In the genomic region with DNA sequence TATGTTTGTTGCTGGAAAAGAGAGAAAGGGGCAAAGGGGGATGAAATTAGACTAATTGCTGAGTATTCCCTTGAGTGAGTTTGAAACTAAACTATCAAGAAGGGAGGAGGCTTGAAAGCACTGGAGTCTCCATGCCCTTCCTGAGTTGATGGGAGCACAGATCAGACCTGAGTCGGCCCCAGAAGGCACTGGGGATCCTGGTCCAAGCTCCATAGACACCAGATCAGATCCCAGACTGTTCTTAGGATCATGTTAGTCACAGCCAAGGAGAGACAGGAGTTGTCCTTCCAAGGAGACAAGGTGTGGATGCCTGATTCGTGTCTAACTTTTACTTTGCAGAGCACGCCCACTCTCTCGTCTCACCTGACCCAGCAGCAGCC, we compare ENCODE assay signal across 1 cellular context.
TF ChIP-seq lines count a peak whose summit lies in the region.

No MANE protein-coding gene starts in this region.

TF ChIP-seq in SK-N-SH treated with all-trans-retinoic acid at 6 μM for 48 hours, 23 proteins besides CTCF, POLR2A, EP300 and RAD21 (continued from another document):
- TF ChIP-seq, protein P1, sequence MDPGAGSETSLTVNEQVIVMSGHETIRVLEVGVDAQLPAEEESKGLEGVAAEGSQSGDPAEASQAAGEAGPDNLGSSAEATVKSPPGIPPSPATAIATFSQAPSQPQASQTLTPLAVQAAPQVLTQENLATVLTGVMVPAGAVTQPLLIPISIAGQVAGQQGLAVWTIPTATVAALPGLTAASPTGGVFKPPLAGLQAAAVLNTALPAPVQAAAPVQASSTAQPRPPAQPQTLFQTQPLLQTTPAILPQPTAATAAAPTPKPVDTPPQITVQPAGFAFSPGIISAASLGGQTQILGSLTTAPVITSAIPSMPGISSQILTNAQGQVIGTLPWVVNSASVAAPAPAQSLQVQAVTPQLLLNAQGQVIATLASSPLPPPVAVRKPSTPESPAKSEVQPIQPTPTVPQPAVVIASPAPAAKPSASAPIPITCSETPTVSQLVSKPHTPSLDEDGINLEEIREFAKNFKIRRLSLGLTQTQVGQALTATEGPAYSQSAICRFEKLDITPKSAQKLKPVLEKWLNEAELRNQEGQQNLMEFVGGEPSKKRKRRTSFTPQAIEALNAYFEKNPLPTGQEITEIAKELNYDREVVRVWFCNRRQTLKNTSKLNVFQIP (CRISPR knock-in tag; IDR thresholded peaks at IDR 0.05; ENCODE audit: borderline replicate concordance, low read depth) = no peak
- TF ChIP-seq ISL1 (CRISPR knock-in tag; IDR thresholded peaks at IDR 0.05) = no peak
- TF ChIP-seq ESRRG (CRISPR knock-in tag; IDR thresholded peaks at IDR 0.05) = no peak
